In the genomic region with DNA sequence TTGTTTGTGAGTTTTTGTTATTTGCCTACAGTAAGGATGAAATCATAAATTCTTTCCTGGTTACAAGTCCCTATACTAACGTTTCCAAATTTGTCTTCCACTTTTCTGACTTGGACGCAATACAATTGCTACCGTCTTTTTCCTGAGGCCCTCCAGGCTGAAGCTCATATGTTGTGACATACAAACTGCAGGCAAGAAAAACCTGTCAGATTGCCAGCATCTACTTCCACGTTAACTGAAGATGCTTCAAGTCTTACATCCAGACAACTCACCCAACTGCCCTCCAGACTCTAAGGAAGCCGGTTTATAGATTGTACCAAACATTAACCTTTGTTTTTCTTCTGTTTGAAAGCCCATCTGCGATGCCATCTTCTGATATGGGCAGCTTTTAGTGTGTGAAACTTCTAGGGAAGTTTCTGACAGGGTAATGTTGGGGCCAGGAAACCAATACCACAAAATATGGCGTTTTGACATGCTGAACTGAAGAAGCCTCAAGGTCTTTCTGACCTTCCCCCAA, we compare ENCODE assay signal across 8 cellular contexts. TPM values are rescaled to one million over a fixed set of nuclear protein-coding genes. Genes with fewer than 3 reads are reported as not detected.
DNase-seq lines count a peak whose midpoint lies in the region; ATAC-seq and TF ChIP-seq lines count a peak whose summit lies in the region.
"Had no signal": no experiment of that assay in that cellular context is flagged by ENCODE, and none has a peak within 500 bp of the region (broad histone marks: within the 10 kb centered on the region; RNA-seq: fewer than 3 reads in every experiment).

No MANE protein-coding gene starts in this region.

- H2AK9ac ChIP-seq in IMR-90 (replicated peaks; ENCODE audit: low read depth, low read length, poor library complexity), result no peak overlapping the region

- no peak overlapping the region for H2BK20ac ChIP-seq in IMR-90 (ENCODE audit: low read depth, low read length)

- H2BK5ac ChIP-seq in IMR-90 (ENCODE audit: low read depth, low read length, poor library complexity, severe bottlenecking), result no peak overlapping the region

- CTCF ChIA-PET in IMR-90 (lab: Yijun Ruan, JAX), result interaction anchor here (1.0 kb wide), 1 partner anchor 16 kb away, joined by 4 read pairs; no protein-coding TSS in a partner anchor

- POLR2A ChIA-PET in IMR-90 (lab: Charles Lee; ENCODE audit: unreplicated experiment), result no interaction called here
- POLR2A ChIA-PET in activated naive CD8-positive, alpha-beta T cell treated with anti-CD3 and anti-CD28 coated beads, Interleukin-2, amount 10 ng/mL, durations not matched to agents 7 days and 5 days (lab: Charles Lee), result no interaction called here

- H2AFZ ChIP-seq in IMR-90 (replicated peaks; ENCODE audit: low read length, poor library complexity), result peak overlapping the region; percentile 60

- 25% methylated on average over 2 of the region's 7 CpGs; no CpG with 5 or more reads in 1 of the 2 experiments for WGBS in IMR-90 (ENCODE audit: extremely low coverage in 2 of 2, insufficient read length in 1 of 2), 2 experiments
- 22 to 25% (median 23%) methylated on average over 7 of the region's 7 CpGs for WGBS in ovary, 3 donors

- peak overlapping the region; percentile 20; the same call in 1 of the 2 replicates for H3K18ac ChIP-seq in IMR-90 (ENCODE audit: low read depth, low read length)

- TF ChIP-seq EP300 in ovary (IDR thresholded peaks at IDR 0.05), result no peak

- peak; percentile 65 for ATAC-seq in GM18502 (IDR thresholded peaks at IDR 0.05; ENCODE audit: poor library complexity, unreplicated experiment)
- peak; percentile 76 for ATAC-seq in IMR-90 (ENCODE audit: low read depth)
- ATAC-seq in activated naive CD8-positive, alpha-beta T cell treated with anti-CD3 and anti-CD28 coated beads, Interleukin-2, amount 10 ng/mL, durations not matched to agents 7 days and 5 days (ENCODE audit: low read depth), result peak; percentile 77
- ATAC-seq in HG02763 (IDR thresholded peaks at IDR 0.05; ENCODE audit: unreplicated experiment), result no peak
- ATAC-seq in HG03097 (IDR thresholded peaks at IDR 0.05; ENCODE audit: low FRiP score, unreplicated experiment), result no peak
- ATAC-seq in HG03039 (IDR thresholded peaks at IDR 0.05; ENCODE audit: unreplicated experiment), result no peak

- H3K79me1 ChIP-seq in IMR-90 (ENCODE audit: low read depth in 1 of 2, low read length in 2 of 2), result no peaks in the 10 kb centered on the region

- H3K14ac ChIP-seq in IMR-90 (replicated peaks; ENCODE audit: low read depth, low read length), result peak overlapping the region; percentile 43; the same call in 1 of the 2 replicates

- H2BK15ac ChIP-seq in IMR-90 (ENCODE audit: low read depth, low read length), result no peak overlapping the region

- no peak overlapping the region for H4K91ac ChIP-seq in IMR-90 (ENCODE audit: insufficient read depth, low read depth, low read length)

- BruUV-seq in IMR-90 (replicated peaks; lab: Mats Ljungman, UMichigan), result no TSS peak

- H3K4ac ChIP-seq in IMR-90 (ENCODE audit: low read depth, low read length), result no peak overlapping the region

- no peaks in the 10 kb centered on the region for H3K27me3 Mint-ChIP-seq in activated naive CD8-positive, alpha-beta T cell treated with anti-CD3 and anti-CD28 coated beads, Interleukin-2, amount 10 ng/mL, durations not matched to agents 7 days and 5 days

- H3K56ac ChIP-seq in IMR-90 (ENCODE audit: extremely low read depth, insufficient read depth, low read length), result no peak overlapping the region

- peak overlapping the region in 1 of 2 experiments; percentile 2; a peak in 1 of 4 replicates for H4K8ac ChIP-seq in IMR-90 (ENCODE audit: low read depth in 2 of 2, low read length in 2 of 2)

- DNase-seq in IMR-90, result peak; percentile 87
- no peak for DNase-seq in activated naive CD8-positive, alpha-beta T cell treated with anti-CD3 and anti-CD28 coated beads, Interleukin-2, amount 10 ng/mL, durations not matched to agents 7 days and 5 days
- DNase-seq in ovary, result peak in 2 of 5 donors; percentile 44 to 52
- DNase-seq: NCI-H524 treated with DMSO at 0.1 percent for 48 hours had no signal

- H3K27ac ChIP-seq in IMR-90 (ENCODE audit: insufficient read depth, low read length) (no peak overlapping the region), ovary (peak overlapping the region; percentile 79 to 86)

- no peak for TF ChIP-seq RAD21 in IMR-90 (IDR thresholded peaks at IDR 0.05; ENCODE audit: low read length)

- H3K36me3 ChIP-seq in IMR-90 (ENCODE audit: control insufficient read depth, insufficient read depth, low read length) (no peaks in the 10 kb centered on the region), ovary (no peaks in the 10 kb centered on the region)

- no peak overlapping the region for H3K9ac ChIP-seq in IMR-90 (ENCODE audit: low read depth, low read length)

- dilution Hi-C loops in IMR-90 (cut with HindIII; ENCODE audit: low sequenced_read_pairs, unreplicated experiment), result no loop called here

- H3K4me3 Mint-ChIP-seq in activated naive CD8-positive, alpha-beta T cell treated with anti-CD3 and anti-CD28 coated beads, Interleukin-2, amount 10 ng/mL, durations not matched to agents 7 days and 5 days, result peak overlapping the region; percentile 44

- in situ Hi-C loops in IMR-90 (cut with MboI; ENCODE audit: low sequenced_read_pairs), result no loop called here

- no peaks in the 10 kb centered on the region for H3K27me3 ChIP-seq in IMR-90 (ENCODE audit: control insufficient read depth, insufficient read depth, low read length)
- no peaks in the 10 kb centered on the region for H3K27me3 ChIP-seq in ovary

- 0 out of 2 replicates have a peak overlapping the region, but pooled peaks have one; percentile 29 for H4K5ac ChIP-seq in IMR-90 (ENCODE audit: low read depth, low read length)

- H2BK120ac ChIP-seq in IMR-90 (ENCODE audit: low read depth, low read length), result no peak overlapping the region

- no peaks in the 10 kb centered on the region for H3K36me3 Mint-ChIP-seq in activated naive CD8-positive, alpha-beta T cell treated with anti-CD3 and anti-CD28 coated beads, Interleukin-2, amount 10 ng/mL, durations not matched to agents 7 days and 5 days

- TF ChIP-seq POLR2A in IMR-90 (IDR thresholded peaks at IDR 0.05; ENCODE audit: low read depth, low read length) (no peak), ovary (IDR thresholded peaks at IDR 0.05) (no peak)

- H2AK5ac ChIP-seq in IMR-90 (ENCODE audit: low read depth, low read length), result no peak overlapping the region

- H3K4me3 ChIP-seq in IMR-90 (ENCODE audit: insufficient read depth, low read depth, low read length) (no peak overlapping the region), ovary (no peak overlapping the region)

- peaks cover 5% of the 10 kb centered on the region; the same call in 1 of the 2 replicates for H3K9me1 ChIP-seq in IMR-90 (ENCODE audit: insufficient read depth, low read length)

- H3K9me3 ChIP-seq in IMR-90 (ENCODE audit: control insufficient read depth, insufficient read depth, low read length), result no peaks in the 10 kb centered on the region
- no peaks in the 10 kb centered on the region for H3K9me3 ChIP-seq in ovary

- H3K9me3 Mint-ChIP-seq in activated naive CD8-positive, alpha-beta T cell treated with anti-CD3 and anti-CD28 coated beads, Interleukin-2, amount 10 ng/mL, durations not matched to agents 7 days and 5 days, result no peaks in the 10 kb centered on the region

- peak overlapping the region; percentile 76; the same call in 1 of the 2 replicates for H3K4me2 ChIP-seq in IMR-90 (ENCODE audit: low read depth, low read length)

- peak overlapping the region; percentile 79 for H3K27ac Mint-ChIP-seq in activated naive CD8-positive, alpha-beta T cell treated with anti-CD3 and anti-CD28 coated beads, Interleukin-2, amount 10 ng/mL, durations not matched to agents 7 days and 5 days

- peaks cover 22% of the 10 kb centered on the region for H3K4me1 Mint-ChIP-seq in activated naive CD8-positive, alpha-beta T cell treated with anti-CD3 and anti-CD28 coated beads, Interleukin-2, amount 10 ng/mL, durations not matched to agents 7 days and 5 days

- peaks cover 7% of the 10 kb centered on the region for H3K4me1 ChIP-seq in IMR-90 (ENCODE audit: control insufficient read depth, insufficient read depth, low read length)
- peaks cover 19% of the 10 kb centered on the region for H3K4me1 ChIP-seq in ovary (ENCODE audit: insufficient read depth)

- intact Hi-C loops in IMR-90 (cut with micrococcal nuclease) (no loop called here), ovary (cut with DNase I) (no loop called here)

- no peak for TF ChIP-seq CTCF in IMR-90 (conservative IDR thresholded peaks at IDR 0.05; ENCODE audit: low read depth, low read length)
- no peak for TF ChIP-seq CTCF in ovary (IDR thresholded peaks at IDR 0.05)

- no peaks in the 10 kb centered on the region for H4K20me1 ChIP-seq in IMR-90 (ENCODE audit: insufficient read depth, low read length)

- H3K23ac ChIP-seq in IMR-90 (ENCODE audit: low read depth, low read length), result no peak overlapping the region

TF ChIP-seq in IMR-90, 13 proteins besides CTCF, POLR2A, EP300 and RAD21 (continues in another document):
- TF ChIP-seq CEBPB (IDR thresholded peaks at IDR 0.05; ENCODE audit: low read depth, low read length) (peak; percentile 68), RCOR1 (IDR thresholded peaks at IDR 0.05; ENCODE audit: insufficient replicate concordance, low read length) (no peak), RFX5 (IDR thresholded peaks at IDR 0.05; ENCODE audit: low read depth, low read length) (no peak)
- TF ChIP-seq, protein P1, sequence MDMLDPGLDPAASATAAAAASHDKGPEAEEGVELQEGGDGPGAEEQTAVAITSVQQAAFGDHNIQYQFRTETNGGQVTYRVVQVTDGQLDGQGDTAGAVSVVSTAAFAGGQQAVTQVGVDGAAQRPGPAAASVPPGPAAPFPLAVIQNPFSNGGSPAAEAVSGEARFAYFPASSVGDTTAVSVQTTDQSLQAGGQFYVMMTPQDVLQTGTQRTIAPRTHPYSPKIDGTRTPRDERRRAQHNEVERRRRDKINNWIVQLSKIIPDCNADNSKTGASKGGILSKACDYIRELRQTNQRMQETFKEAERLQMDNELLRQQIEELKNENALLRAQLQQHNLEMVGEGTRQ (IDR thresholded peaks at IDR 0.05; ENCODE audit: low read depth, low read length), result no peak

RNA-seq across cellular contexts. Expression of a gene that starts 21.4 kb away (rescaled TPM):
- total RNA-seq in IMR-90 (2012; rRNA removed) (63.3 and 119 TPM in 2 replicates), ovary (100 to 1,000 TPM; 108 to 209 (median 126) TPM)
- polyA plus RNA-seq in IMR-90 (2012; rRNA removed) (46.0 and 64.1 TPM in 2 replicates), ovary (100 to 1,000 TPM; 124 to 138 TPM)
- polyA plus RNA-seq in IMR-90 (2012; cell fraction: cytosol; rRNA removed), result 15.5 and 22.8 TPM in 2 replicates
- polyA plus RNA-seq in IMR-90 (2012; cell fraction: nucleus; rRNA removed; ENCODE audit: low replicate concordance), result 6.3 and 29.0 TPM in 2 replicates
- total RNA-seq in activated naive CD8-positive, alpha-beta T cell treated with anti-CD3 and anti-CD28 coated beads, Interleukin-2, amount 10 ng/mL, durations not matched to agents 7 days and 5 days, result 10 to 100 TPM; 36.2 to 37.5 TPM

Comparison
In these comparisons a context has a peak if more than half of its experiments do, and no peak if none do; other contexts are left out.
1. ATAC-seq: peak in GM18502 (single experiment), IMR-90 (single experiment) and activated naive CD8-positive, alpha-beta T cell treated with anti-CD3 and anti-CD28 coated beads, Interleukin-2, amount 10 ng/mL, durations not matched to agents 7 days and 5 days (single experiment); none in HG02763 (single experiment), HG03097 (single experiment) and HG03039 (single experiment).